In genomic region chr14:77100961-77101360, GRCh38 we compare ENCODE assay signal across 13 cellular contexts. TPM values are rescaled to one million over a fixed set of nuclear protein-coding genes. Genes with fewer than 3 reads are reported as not detected.
DNase-seq lines count a peak whose midpoint lies in the region; ATAC-seq and TF ChIP-seq lines count a peak whose summit lies in the region.
"Had no signal": no experiment of that assay in that cellular context is flagged by ENCODE, and none has a peak within 500 bp of the region (broad histone marks: within the 10 kb centered on the region; RNA-seq: fewer than 3 reads in every experiment).

No MANE protein-coding gene starts in this region.

- DNase-seq in HFFc6 = no peak
- DNase-seq in coronary artery (ENCODE audit: low spot score) = no peak
- no peak for DNase-seq in neural progenitor cell (ENCODE audit: low spot score)
- DNase-seq in RPMI8226 = no peak
- DNase-seq: activated CD8-positive, alpha-beta memory T cell treated with anti-CD3 and anti-CD28 coated beads, Interleukin-2, amount 10 ng/mL, durations not matched to agents 7 days and 5 days; stimulated activated CD4-positive, alpha-beta T cell treated with anti-CD3 and anti-CD28 coated beads, Interleukin-2, amount 100 ng/mL, for 24 hours; stimulated activated naive CD8-positive, alpha-beta T cell treated with anti-CD3 and anti-CD28 coated beads, Interleukin-15, amount 100 ng/mL, for 72 hours had no signal

- H3K9ac ChIP-seq in BLaER1 (no peak overlapping the region), neural progenitor cell (no peak overlapping the region)

- H3K4me2 ChIP-seq in BLaER1 (peak overlapping the region; percentile 15; the same call in 1 of the 2 replicates), neural progenitor cell (no peak overlapping the region)

- H3K27me3 ChIP-seq in BLaER1 (no peaks in the 10 kb centered on the region), neural progenitor cell (no peaks in the 10 kb centered on the region)

- H3K27me3 Mint-ChIP-seq in HFFc6 (ENCODE audit: insufficient read depth) (no peaks in the 10 kb centered on the region; the same call in 1 of the 2 replicates), neural progenitor cell (ENCODE audit: insufficient read depth, low read depth) (no peaks in the 10 kb centered on the region)
- H3K27me3 Mint-ChIP-seq: activated CD8-positive, alpha-beta memory T cell treated with anti-CD3 and anti-CD28 coated beads, Interleukin-2, amount 10 ng/mL, durations not matched to agents 7 days and 5 days; stimulated activated naive CD8-positive, alpha-beta T cell treated with anti-CD3 and anti-CD28 coated beads, Interleukin-15, amount 100 ng/mL, for 72 hours had no signal

- H3K36me3 Mint-ChIP-seq in HFFc6 (ENCODE audit: low read depth) = no peaks in the 10 kb centered on the region
- H3K36me3 Mint-ChIP-seq in neural progenitor cell = no peaks in the 10 kb centered on the region
- H3K36me3 Mint-ChIP-seq: activated CD8-positive, alpha-beta memory T cell treated with anti-CD3 and anti-CD28 coated beads, Interleukin-2, amount 10 ng/mL, durations not matched to agents 7 days and 5 days had no signal

- H2AFZ ChIP-seq in neural progenitor cell (replicated peaks) = no peak overlapping the region

- TF ChIP-seq CTCF in HFFc6 (IDR thresholded peaks at IDR 0.05) (no peak), coronary artery (IDR thresholded peaks at IDR 0.05) (no peak), neural progenitor cell (IDR thresholded peaks at IDR 0.05) (no peak)

- ATAC-seq in GM21423 (IDR thresholded peaks at IDR 0.05; ENCODE audit: unreplicated experiment) (no peak), GM18873 (IDR thresholded peaks at IDR 0.05; ENCODE audit: low FRiP score, unreplicated experiment) (no peak), HG03442 (IDR thresholded peaks at IDR 0.05; ENCODE audit: unreplicated experiment) (no peak)
- ATAC-seq: activated CD8-positive, alpha-beta memory T cell treated with anti-CD3 and anti-CD28 coated beads, Interleukin-2, amount 10 ng/mL, durations not matched to agents 7 days and 5 days; stimulated activated naive CD8-positive, alpha-beta T cell treated with anti-CD3 and anti-CD28 coated beads, Interleukin-15, amount 100 ng/mL, for 72 hours had no signal

- H3K36me3 ChIP-seq in BLaER1 = peaks cover 8% of the 10 kb centered on the region
- H3K36me3 ChIP-seq in neural progenitor cell = peaks cover 3% of the 10 kb centered on the region

- H3K4me3 ChIP-seq in BLaER1 (no peak overlapping the region), coronary artery (peak overlapping the region; percentile 32), neural progenitor cell (no peak overlapping the region)

- H3K4me3 Mint-ChIP-seq in HFFc6 (peak overlapping the region; percentile 14; the same call in 1 of the 2 replicates), neural progenitor cell (peak overlapping the region; percentile 20)
- H3K4me3 Mint-ChIP-seq: activated CD8-positive, alpha-beta memory T cell treated with anti-CD3 and anti-CD28 coated beads, Interleukin-2, amount 10 ng/mL, durations not matched to agents 7 days and 5 days had no signal

- H3F3A ChIP-seq in neural progenitor cell (ENCODE audit: low read depth) = peaks cover 26% of the 10 kb centered on the region

- peaks cover 41% of the 10 kb centered on the region for H3K4me1 Mint-ChIP-seq in HFFc6 (ENCODE audit: low read depth)
- H3K4me1 Mint-ChIP-seq in neural progenitor cell = peaks cover 76% of the 10 kb centered on the region

- H3K9me3 Mint-ChIP-seq in HFFc6 (no peaks in the 10 kb centered on the region), neural progenitor cell (no peaks in the 10 kb centered on the region)
- H3K9me3 Mint-ChIP-seq: stimulated activated naive CD8-positive, alpha-beta T cell treated with anti-CD3 and anti-CD28 coated beads, Interleukin-15, amount 100 ng/mL, for 72 hours had no signal

- H3K27ac Mint-ChIP-seq in HFFc6 (peak overlapping the region; percentile 49), neural progenitor cell (no peak overlapping the region)
- H3K27ac Mint-ChIP-seq: activated CD8-positive, alpha-beta memory T cell treated with anti-CD3 and anti-CD28 coated beads, Interleukin-2, amount 10 ng/mL, durations not matched to agents 7 days and 5 days; stimulated activated naive CD8-positive, alpha-beta T cell treated with anti-CD3 and anti-CD28 coated beads, Interleukin-15, amount 100 ng/mL, for 72 hours had no signal

- no peak overlapping the region for H3K27ac ChIP-seq in BLaER1
- H3K27ac ChIP-seq in coronary artery = peak overlapping the region; percentile 79 to 97
- H3K27ac ChIP-seq in neural progenitor cell = no peak overlapping the region

- H3K9me3 ChIP-seq in BLaER1 (no peaks in the 10 kb centered on the region), neural progenitor cell (ENCODE audit: low read depth) (no peaks in the 10 kb centered on the region)

- peaks cover 11% of the 10 kb centered on the region; the same call in 1 of the 2 replicates for H4K20me1 ChIP-seq in BLaER1
- peaks cover 17% of the 10 kb centered on the region for H4K20me1 ChIP-seq in neural progenitor cell (ENCODE audit: low read depth)

- H3K4me1 ChIP-seq in BLaER1 (peaks cover 46% of the 10 kb centered on the region), neural progenitor cell (peaks cover 29% of the 10 kb centered on the region)

- H3K79me2 ChIP-seq in neural progenitor cell (ENCODE audit: low read depth) = peaks cover 76% of the 10 kb centered on the region

RNA-seq across cellular contexts. Expression of gene CIPC, which starts 2.9 kb away (rescaled TPM):
- 10 to 100 TPM in 4 of 6 experiments, 1 to 10 TPM in 2; 9.1 to 12.5 (median 11.5) TPM for total RNA-seq in HFFc6 (2021; fragmentation: NEBNext Ultra II Directional; extraction: Animal tissue kit (Norgen Biotek cat#: 25700))
- total RNA-seq in neural progenitor cell (ENCODE audit: low replicate concordance) = 22.5 and 24.3 TPM in 2 replicates

RNA-seq across cellular contexts. Expression of gene ZDHHC22, which starts 40.6 kb away (rescaled TPM):
- total RNA-seq in HFFc6 (2021; fragmentation: NEBNext Ultra II Directional; extraction: Animal tissue kit (Norgen Biotek cat#: 25700)) = not detected
- 0.07 and 0.31 TPM in 2 replicates for total RNA-seq in neural progenitor cell (ENCODE audit: low replicate concordance)
- total RNA-seq: activated CD8-positive, alpha-beta memory T cell treated with anti-CD3 and anti-CD28 coated beads, Interleukin-2, amount 10 ng/mL, durations not matched to agents 7 days and 5 days; H4; T-helper 2 cell treated with Interferon-gamma antibody and Interleukin-4, amounts not matched to agents 100 ng/mL and 5 ng/mL, for 36 hours had no signal

Comparison
In these comparisons a context has a peak if more than half of its experiments do, and no peak if none do; other contexts are left out.
1. H3K27ac ChIP-seq: peak in coronary artery (2 of 2); none in BLaER1 (single experiment) and neural progenitor cell (single experiment).